ENCODE assay signal across 8 cellular contexts in the genomic region with DNA sequence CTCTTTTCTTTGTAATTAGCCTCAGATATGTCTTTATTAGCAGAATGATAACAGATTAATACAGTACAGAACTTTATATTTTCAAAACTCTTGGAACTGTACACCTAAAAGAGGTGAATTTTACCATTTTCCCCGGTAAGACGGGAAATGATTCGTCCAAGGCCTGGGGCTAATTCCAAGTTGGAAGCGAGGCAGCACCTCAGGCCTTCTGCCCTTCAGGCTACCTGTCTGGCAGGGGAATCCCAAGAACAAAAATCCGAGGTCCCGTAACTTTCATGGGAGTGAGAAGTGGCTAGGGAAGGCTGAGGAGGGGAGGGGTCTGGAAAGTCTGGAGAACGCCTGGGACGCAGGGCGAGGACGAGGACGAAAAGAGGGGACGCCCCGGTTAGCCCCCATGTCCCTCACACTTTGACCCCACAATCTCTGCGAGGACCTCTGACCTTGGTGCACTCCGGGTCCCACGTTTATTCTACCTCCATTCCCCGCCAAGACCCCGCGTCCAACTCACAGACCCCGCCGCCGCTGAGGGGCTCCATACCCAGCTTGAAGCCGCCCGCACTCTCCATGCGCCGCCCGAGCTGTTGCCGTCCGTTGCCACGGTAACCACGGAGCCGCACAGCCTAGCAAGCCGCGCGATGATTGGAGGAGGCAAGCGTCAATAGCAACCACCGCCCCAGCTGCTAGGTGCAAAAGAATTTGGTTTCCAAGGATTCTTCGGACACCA. TPM values are rescaled to one million over a fixed set of nuclear protein-coding genes. Genes with fewer than 3 reads are reported as not detected.
DNase-seq lines count a peak whose midpoint lies in the region; ATAC-seq and TF ChIP-seq lines count a peak whose summit lies in the region.

A gene (minus strand): TSS at position 601 of the 724 bp plus-strand sequence. CDS start 43,827 bp downstream, outside the sequence.

- H3K4me1 ChIP-seq in cardiac muscle cell (ENCODE audit: low read depth): no peaks in the 10 kb centered on the region
- H3K4me1 ChIP-seq in NT2/D1 (ENCODE audit: insufficient read depth, insufficient read length): no peaks in the 10 kb centered on the region
- no peaks in the 10 kb centered on the region for H3K4me1 ChIP-seq in sigmoid colon

- H3K4me1 Mint-ChIP-seq in neural crest cell: peaks cover 7% of the 10 kb centered on the region

- peaks cover 20% of the 10 kb centered on the region for H3K36me3 Mint-ChIP-seq in neural crest cell (ENCODE audit: low read depth)

- no peaks in the 10 kb centered on the region for H3K27me3 ChIP-seq in cardiac muscle cell
- H3K27me3 ChIP-seq in NT2/D1 (ENCODE audit: insufficient read depth, insufficient read length): no peaks in the 10 kb centered on the region
- H3K27me3 ChIP-seq in sigmoid colon: peaks cover 0 to 22% (median 7%) of the 10 kb centered on the region in 3 donors

- H3K36me3 ChIP-seq in cardiac muscle cell (no peaks in the 10 kb centered on the region), NT2/D1 (ENCODE audit: insufficient read depth, insufficient read length, low read length) (no peaks in the 10 kb centered on the region), sigmoid colon (no peaks in the 10 kb centered on the region)

- TF ChIP-seq POLR2A in erythroblast (IDR thresholded peaks at IDR 0.05; ENCODE audit: low read length) (no peak), sigmoid colon (IDR thresholded peaks at IDR 0.05) (no peak)

- ATAC-seq in Right ventricle myocardium inferior (no peak), GM21825 (IDR thresholded peaks at IDR 0.05; ENCODE audit: unreplicated experiment) (no peak)

- H3K27me3 Mint-ChIP-seq in neural crest cell (ENCODE audit: low read depth): no peaks in the 10 kb centered on the region

- peak within 1 kb of the TSS; percentile 71 for H3K9ac ChIP-seq in NT2/D1 (ENCODE audit: insufficient read length, low read depth)

- TF ChIP-seq CTCF in cardiac muscle cell (IDR thresholded peaks at IDR 0.05; ENCODE audit: low read depth, low read length) (no peak), neural crest cell (conservative IDR thresholded peaks at IDR 0.05) (no peak), sigmoid colon (IDR thresholded peaks at IDR 0.05) (no peak)

- H3K4me3 Mint-ChIP-seq in neural crest cell: peak within 1 kb of the TSS; percentile 95

- TF ChIP-seq EP300 in sigmoid colon (IDR thresholded peaks at IDR 0.05): no peak

- H3K27ac Mint-ChIP-seq in neural crest cell (ENCODE audit: unreplicated experiment): peak within 1 kb of the TSS; percentile 97

- H3K9me3 Mint-ChIP-seq in neural crest cell: peaks cover 16% of the 10 kb centered on the region

- H3K27ac ChIP-seq in cardiac muscle cell (no peak within 1 kb of the TSS), sigmoid colon (no peak within 1 kb of the TSS)

- peaks cover 4% of the 10 kb centered on the region for H3K9me3 ChIP-seq in cardiac muscle cell (ENCODE audit: low read depth)
- H3K9me3 ChIP-seq in NT2/D1 (ENCODE audit: insufficient read depth, low read length): peaks cover 28% of the 10 kb centered on the region
- H3K9me3 ChIP-seq in sigmoid colon: peaks cover 0 to 9% (median 2%) of the 10 kb centered on the region in 4 donors

- DNase-seq in cardiac muscle cell (ENCODE audit: low read depth in 1 of 2, low spot score in 1 of 2): peak; percentile 59 to 96
- no peak for DNase-seq in Right ventricle myocardium inferior (ENCODE audit: missing footprints)
- DNase-seq in NT2/D1 (ENCODE audit: low read depth, low spot score): peak; percentile 92
- DNase-seq in erythroblast (lab: John Stamatoyannopoulos, UW): peak; percentile 36 to 50
- peak; percentile 90 for DNase-seq in neural crest cell (ENCODE audit: low read depth, low spot score)
- DNase-seq in sigmoid colon: no peak
- no peak for DNase-seq in GOT3 (lab: John Stamatoyannopoulos, UW)

- 15% methylated on average over 38 of the region's 38 CpGs for WGBS in sigmoid colon, 2 donors

- H3K4me3 ChIP-seq in cardiac muscle cell (peak within 1 kb of the TSS; percentile 35), NT2/D1 (ENCODE audit: insufficient read length, low read depth) (peak within 1 kb of the TSS; percentile 69), sigmoid colon (no peak within 1 kb of the TSS)

- intact Hi-C loops in Right ventricle myocardium inferior (cut with DNase I) (no loop called here), sigmoid colon (cut with DNase I) (no loop called here)

RNA-seq across cellular contexts. Expression of the gene that starts here (rescaled TPM):
- total RNA-seq in cardiac muscle cell (0.95 and 2.0 TPM in 2 replicates), Right ventricle myocardium inferior (0.51 TPM), neural crest cell (7.5 and 7.8 TPM in 2 replicates), sigmoid colon (1 to 10 TPM in 3 of 4 donors, under 1 TPM in 1; 0.33 to 7.5 (median 3.6) TPM)
- polyA plus RNA-seq in cardiac muscle cell (1.7 and 1.8 TPM in 2 replicates), sigmoid colon (under 1 TPM in 2 of 3 donors, not detected in 1; under 0.01 to 0.35 TPM)

Comparison
In these comparisons a context has a peak if more than half of its experiments do, and no peak if none do; other contexts are left out.
1. DNase-seq: peak in cardiac muscle cell (2 of 2), NT2/D1 (single experiment), erythroblast (2 of 2) and neural crest cell (single experiment); none in Right ventricle myocardium inferior (single experiment), sigmoid colon (single experiment) and GOT3 (single experiment).
2. H3K4me3 ChIP-seq: peak in cardiac muscle cell (single experiment) and NT2/D1 (single experiment); none in sigmoid colon (0 of 4).